8 cellular contexts compared by ENCODE assay signal in genomic region chr19:3360494-3361383, GRCh38. TPM values are rescaled to one million over a fixed set of nuclear protein-coding genes. Genes with fewer than 3 reads are reported as not detected.
DNase-seq lines count a peak whose midpoint lies in the region; ATAC-seq and TF ChIP-seq lines count a peak whose summit lies in the region.

No MANE protein-coding gene starts in this region.

- DNase-seq in Calu3 (no peak), chondrocyte (ENCODE audit: low spot score) (no peak), lung (ENCODE audit: low spot score) (no peak), T1000 (lab: John Stamatoyannopoulos, UW) (no peak)
- peak; percentile 68 for DNase-seq in activated CD4-positive, alpha-beta T cell treated with anti-CD3 and anti-CD28 coated beads for 1 hour
- DNase-seq in stimulated activated CD4-positive, alpha-beta T cell treated with anti-CD3 and anti-CD28 coated beads, TNF-alpha, amount 100 ng/mL, for 4 hours (ENCODE audit: low read depth in 3 of 3): peak; percentile 75 to 79 (median 76)

- H3K36me3 ChIP-seq in lung (ENCODE audit: control insufficient read depth in 2 of 2, insufficient read depth in 2 of 2, low read length in 2 of 2): no peaks in the 10 kb centered on the region

- H3K27me3 ChIP-seq in lung (ENCODE audit: control insufficient read depth, insufficient read depth): no peaks in the 10 kb centered on the region

- no peaks in the 10 kb centered on the region for H3K27me3 Mint-ChIP-seq in Calu3 (ENCODE audit: unreplicated experiment)
- no peaks in the 10 kb centered on the region for H3K27me3 Mint-ChIP-seq in chondrocyte (ENCODE audit: low read depth)

- no peaks in the 10 kb centered on the region for H3K9me3 ChIP-seq in lung (ENCODE audit: control insufficient read depth in 2 of 2, insufficient read depth in 1 of 2, low read length in 1 of 2)

- no TSS peak for BruUV-seq in Calu3 (replicated peaks; lab: Mats Ljungman, UMichigan)

- peaks cover 13% of the 10 kb centered on the region for H3K4me1 Mint-ChIP-seq in Calu3 (ENCODE audit: low read depth, unreplicated experiment)
- peaks cover 39% of the 10 kb centered on the region for H3K4me1 Mint-ChIP-seq in chondrocyte (ENCODE audit: low read depth)

- peak overlapping the region; percentile 92 to 95 for H3K27ac ChIP-seq in lung (ENCODE audit: low read depth in 1 of 2, low read length in 1 of 2)

- intact Hi-C loops in Calu3 (cut with micrococcal nuclease; ENCODE audit: unreplicated experiment): no loop called here

- H3K36me3 Mint-ChIP-seq in Calu3 (ENCODE audit: insufficient read depth, unreplicated experiment): peaks cover 30% of the 10 kb centered on the region
- no peaks in the 10 kb centered on the region for H3K36me3 Mint-ChIP-seq in chondrocyte (ENCODE audit: low read depth)

- ATAC-seq in HG03565 (IDR thresholded peaks at IDR 0.05; ENCODE audit: unreplicated experiment) (peak; percentile 36), lung (ENCODE audit: insufficient read depth, low FRiP score) (peak; percentile 61), GM18502 (IDR thresholded peaks at IDR 0.05; ENCODE audit: poor library complexity, unreplicated experiment) (no peak)

- TF ChIP-seq CTCF in Calu3 (IDR thresholded peaks at IDR 0.05; ENCODE audit: unreplicated experiment) (no peak), chondrocyte (IDR thresholded peaks at IDR 0.05) (peak; percentile 53), lung (IDR thresholded peaks at IDR 0.05; ENCODE audit: control extremely low read depth, extremely low read depth) (no peak)

- peaks cover 0 to 11% of the 10 kb centered on the region in 2 donors for H3K4me1 ChIP-seq in lung (ENCODE audit: control insufficient read depth in 2 of 2, insufficient read depth in 2 of 2, low read length in 2 of 2)

- CTCF ChIA-PET in Calu3 (lab: Charles Lee): no interaction called here

- H3K4me3 Mint-ChIP-seq in Calu3 (ENCODE audit: low read depth, unreplicated experiment) (peak overlapping the region; percentile 75), chondrocyte (ENCODE audit: unreplicated experiment) (peak overlapping the region; percentile 82)

- H3K9me3 Mint-ChIP-seq in Calu3 (ENCODE audit: low read depth, unreplicated experiment) (no peaks in the 10 kb centered on the region), chondrocyte (ENCODE audit: low read depth) (no peaks in the 10 kb centered on the region)

- 0 to 1% methylated on average over 78 to 80 of the region's 80 CpGs for WGBS in lung, 2 donors

- no peak overlapping the region for H3K27ac Mint-ChIP-seq in Calu3 (ENCODE audit: unreplicated experiment)
- H3K27ac Mint-ChIP-seq in chondrocyte (ENCODE audit: unreplicated experiment): peak overlapping the region; percentile 74

- peak overlapping the region; percentile 83 for H3K4me3 ChIP-seq in lung

RNA-seq across cellular contexts. Expression of gene NFIC, which starts 5.6 kb away (rescaled TPM):
- total RNA-seq in Calu3 (2022) (56.3 and 60.5 TPM in 2 replicates), chondrocyte (81.5 to 85.5 TPM (median 83.4 TPM) in 3 replicates), lung (100 to 1,000 TPM in 1 of 2 donors, 10 to 100 TPM in 1; 43.9 to 208 TPM)
- 10 to 100 TPM; 40.4 to 55.6 TPM for polyA plus RNA-seq in lung

Comparison
In these comparisons a context has a peak if more than half of its experiments do, and no peak if none do; other contexts are left out.
1. DNase-seq: peak in activated CD4-positive, alpha-beta T cell treated with anti-CD3 and anti-CD28 coated beads for 1 hour (single experiment) and stimulated activated CD4-positive, alpha-beta T cell treated with anti-CD3 and anti-CD28 coated beads, TNF-alpha, amount 100 ng/mL, for 4 hours (3 of 3); none in Calu3 (single experiment), chondrocyte (single experiment), lung (single experiment) and T1000 (single experiment).